ENCODE assay signal across 17 cellular contexts in the genomic region with DNA sequence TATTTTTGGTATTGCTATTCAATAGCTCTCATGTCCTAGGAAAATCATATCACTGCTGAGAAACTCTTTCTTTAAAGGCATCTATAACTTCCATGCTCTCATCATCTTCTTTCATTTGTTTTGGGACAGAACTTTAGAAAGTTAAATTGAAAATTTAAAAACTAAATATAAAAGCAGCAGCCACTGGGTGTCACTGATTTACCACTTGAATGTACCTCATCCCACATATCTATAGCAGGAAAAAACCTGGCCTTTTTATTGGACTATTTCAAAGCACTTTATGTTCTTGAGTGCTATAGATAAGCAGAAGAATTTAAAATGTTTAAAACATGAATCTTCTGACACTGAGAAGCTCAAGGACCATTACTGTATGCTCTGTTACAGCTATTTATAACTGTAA.
DNase-seq lines count a peak whose midpoint lies in the region; ATAC-seq and TF ChIP-seq lines count a peak whose summit lies in the region.
"Had no signal": no experiment of that assay in that cellular context is flagged by ENCODE, and none has a peak within 500 bp of the region (broad histone marks: within the 10 kb centered on the region; RNA-seq: fewer than 3 reads in every experiment).

No MANE protein-coding gene starts in this region.

- POLR2A ChIA-PET in PC-9 (lab: Charles Lee; ENCODE audit: unreplicated experiment) = interaction anchor here (0.5 kb wide), 1 partner anchor 579 kb away, joined by 3 read pairs; no protein-coding TSS in a partner anchor

- no peak overlapping the region for H3K27ac ChIP-seq in PC-9
- H3K27ac ChIP-seq: gastroesophageal sphincter, stomach had no signal

- CTCF ChIA-PET in PC-9 (lab: Charles Lee) = no interaction called here

- no peaks in the 10 kb centered on the region for H3K9me3 ChIP-seq in PC-9 (ENCODE audit: insufficient read depth, low read depth)
- H3K9me3 ChIP-seq: Caco-2 had no signal

- H4K20me1 ChIP-seq in PC-9 (ENCODE audit: insufficient read depth) = no peaks in the 10 kb centered on the region

- H3K36me3 Mint-ChIP-seq in progenitor cell of endocrine pancreas (ENCODE audit: insufficient read depth) (peaks cover 3% of the 10 kb centered on the region), natural killer cell (no peaks in the 10 kb centered on the region)

- H3K4me3 ChIP-seq in PC-9 (no peak overlapping the region), epithelial cell of proximal tubule (ENCODE audit: low read depth, low read length) (no peak overlapping the region), lower leg skin (ENCODE audit: low read depth, poor library complexity, severe bottlenecking) (no peak overlapping the region)
- H3K4me3 ChIP-seq: gastroesophageal sphincter, stomach had no signal

- peaks cover 10% of the 10 kb centered on the region for H3K9me3 Mint-ChIP-seq in progenitor cell of endocrine pancreas (ENCODE audit: low read depth)
- no peaks in the 10 kb centered on the region for H3K9me3 Mint-ChIP-seq in natural killer cell

- H3K9me2 ChIP-seq in PC-9 (ENCODE audit: insufficient read depth) = no peaks in the 10 kb centered on the region

- no peaks in the 10 kb centered on the region for H3K4me1 Mint-ChIP-seq in progenitor cell of endocrine pancreas (ENCODE audit: low read depth)
- H3K4me1 Mint-ChIP-seq in natural killer cell = no peaks in the 10 kb centered on the region
- H3K4me1 Mint-ChIP-seq: IgD-negative memory B cell had no signal

- H3K36me3 ChIP-seq in PC-9 (ENCODE audit: low read depth) = no peaks in the 10 kb centered on the region
- H3K36me3 ChIP-seq: gastroesophageal sphincter, stomach had no signal

- DNase-seq in GM03348 (ENCODE audit: low spot score) (peak; percentile 36), PC-9 (no peak), epithelial cell of proximal tubule (ENCODE audit: low read depth) (no peak), progenitor cell of endocrine pancreas (ENCODE audit: low spot score, unreplicated experiment) (no peak), lower leg skin (ENCODE audit: low spot score in 2 of 2) (no peak), natural killer cell (no peak), globus pallidus (ENCODE audit: low spot score) (no peak)
- DNase-seq: activated CD4-positive, alpha-beta T cell treated with anti-CD3 and anti-CD28 coated beads, Interleukin-2, amount 50 U/mL, for 48 hours; activated gamma-delta T cell; Caco-2; H7; NCI-H1694 treated with DMSO at 0.1 percent for 48 hours; stomach; T-helper 1 cell had no signal

- H3K27ac Mint-ChIP-seq in progenitor cell of endocrine pancreas (no peak overlapping the region), natural killer cell (no peak overlapping the region)
- H3K27ac Mint-ChIP-seq: IgD-negative memory B cell had no signal

- H3K4me1 ChIP-seq in PC-9 (replicated peaks; ENCODE audit: insufficient read depth) = no peaks in the 10 kb centered on the region
- H3K4me1 ChIP-seq: Caco-2, gastroesophageal sphincter, stomach had no signal

- TF ChIP-seq CTCF in PC-9 (conservative IDR thresholded peaks at IDR 0.05) (peak; percentile 40; the same call in 1 of the 2 replicates), epithelial cell of proximal tubule (conservative IDR thresholded peaks at IDR 0.05; ENCODE audit: low read depth, low read length) (peak; percentile 33), progenitor cell of endocrine pancreas (IDR thresholded peaks at IDR 0.05; ENCODE audit: unreplicated experiment) (peak; percentile 17), lower leg skin (IDR thresholded peaks at IDR 0.05) (no peak), natural killer cell (IDR thresholded peaks at IDR 0.05) (no peak)

- no peaks in the 10 kb centered on the region for H3K27me3 Mint-ChIP-seq in progenitor cell of endocrine pancreas
- H3K27me3 Mint-ChIP-seq in natural killer cell (ENCODE audit: low read depth in 2 of 2) = peaks cover 0 to 2% of the 10 kb centered on the region in 2 donors

- H3K4me2 ChIP-seq in PC-9 = no peak overlapping the region

- H3K79me2 ChIP-seq in PC-9 (ENCODE audit: low read depth) = no peaks in the 10 kb centered on the region

- no peak overlapping the region for H3K4me3 Mint-ChIP-seq in progenitor cell of endocrine pancreas (ENCODE audit: low read depth)
- H3K4me3 Mint-ChIP-seq in natural killer cell = no peak overlapping the region
- H3K4me3 Mint-ChIP-seq: IgD-negative memory B cell had no signal

- ATAC-seq in natural killer cell (no peak), HG03571 (IDR thresholded peaks at IDR 0.05; ENCODE audit: unreplicated experiment) (no peak)
- ATAC-seq: gastroesophageal sphincter had no signal

- no peaks in the 10 kb centered on the region for H3K27me3 ChIP-seq in PC-9 (ENCODE audit: insufficient read depth, low read depth)
- H3K27me3 ChIP-seq: gastroesophageal sphincter, stomach had no signal

- intact Hi-C loops in PC-9 (cut with micrococcal nuclease; ENCODE audit: unreplicated experiment) = loop anchor here (1.0 to 5.0 kb wide), 2 partner anchors 479 to 756 kb away; no protein-coding TSS in a partner anchor
- intact Hi-C loops in lower leg skin (cut with DNase I; ENCODE audit: low total_unique reads) = no loop called here
- intact Hi-C loops in natural killer cell (cut with micrococcal nuclease) = no loop called here

- TF ChIP-seq POLR2A in lower leg skin (IDR thresholded peaks at IDR 0.05) = no peak

- BruUV-seq in PC-9 (replicated peaks; lab: Mats Ljungman, UMichigan) = no TSS peak

- no peak overlapping the region for H2AFZ ChIP-seq in PC-9

- H3F3A ChIP-seq in PC-9 (ENCODE audit: insufficient read depth, low read depth) = no peaks in the 10 kb centered on the region

Comparison
In these comparisons a context has a peak if more than half of its experiments do, and no peak if none do; other contexts are left out.
1. CTCF ChIP-seq: peak in PC-9 (single experiment), epithelial cell of proximal tubule (single experiment) and progenitor cell of endocrine pancreas (single experiment); none in lower leg skin (0 of 3) and natural killer cell (single experiment).